Comparison of ENCODE assay signal across 8 cellular contexts in genomic region chr7:5231811-5232484, GRCh38. TPM values are rescaled to one million over a fixed set of nuclear protein-coding genes. Genes with fewer than 3 reads are reported as not detected.
DNase-seq lines count a peak whose midpoint lies in the region; ATAC-seq and TF ChIP-seq lines count a peak whose summit lies in the region.

No MANE protein-coding gene starts in this region.

- H3K9me3 ChIP-seq in uterus = no peaks in the 10 kb centered on the region

- intact Hi-C loops in CD14-positive monocyte (cut with micrococcal nuclease) = no loop called here
- intact Hi-C loops in uterus (cut with DNase I; ENCODE audit: low total_unique reads) = no loop called here

- peaks cover 0 to 2% (median 0%) of the 10 kb centered on the region in 7 donors for H3K9me3 Mint-ChIP-seq in CD14-positive monocyte
- no peaks in the 10 kb centered on the region for H3K9me3 Mint-ChIP-seq in effector memory CD8-positive, alpha-beta T cell

- H3K4me1 Mint-ChIP-seq in CD14-positive monocyte = peaks cover 58% of the 10 kb centered on the region
- peaks cover 0 to 3% of the 10 kb centered on the region in 2 donors for H3K4me1 Mint-ChIP-seq in effector memory CD8-positive, alpha-beta T cell (ENCODE audit: low read depth in 2 of 2)

- no peaks in the 10 kb centered on the region for H3K27me3 Mint-ChIP-seq in CD14-positive monocyte (ENCODE audit: low read depth in 3 of 3)
- H3K27me3 Mint-ChIP-seq in effector memory CD8-positive, alpha-beta T cell = no peaks in the 10 kb centered on the region

- no peak for DNase-seq in CD14-positive monocyte (ENCODE audit: low spot score)
- DNase-seq in effector memory CD8-positive, alpha-beta T cell = no peak
- DNase-seq in NCI-H2227 (lab: John Stamatoyannopoulos, UW; ENCODE audit: unreplicated experiment) = no peak
- DNase-seq in islet precursor cell = no peak
- no peak for DNase-seq in uterus
- no peak for DNase-seq in DMS114 treated with DMSO at 0.1 percent for 48 hours (lab: John Stamatoyannopoulos, UW; ENCODE audit: unreplicated experiment)

- H3K36me3 ChIP-seq in uterus = no peaks in the 10 kb centered on the region

- no peaks in the 10 kb centered on the region for H3K27me3 ChIP-seq in uterus

- no peak for TF ChIP-seq POLR2A in uterus (IDR thresholded peaks at IDR 0.05)

- H3K4me3 ChIP-seq in uterus = no peak overlapping the region

- peak; percentile 63 for ATAC-seq in GM19395 (IDR thresholded peaks at IDR 0.05; ENCODE audit: unreplicated experiment)
- peak; percentile 51 for ATAC-seq in HG03196 (IDR thresholded peaks at IDR 0.05; ENCODE audit: unreplicated experiment)
- peak; percentile 52 for ATAC-seq in effector memory CD8-positive, alpha-beta T cell (replicated peaks)

- H3K27ac ChIP-seq in uterus = no peak overlapping the region

- H3K27ac Mint-ChIP-seq in CD14-positive monocyte = peak overlapping the region; percentile 34 to 95 (median 86)
- H3K27ac Mint-ChIP-seq in effector memory CD8-positive, alpha-beta T cell = peak overlapping the region; percentile 10 to 68

- peak overlapping the region in 1 of 2 donors; percentile 56 for H3K4me3 Mint-ChIP-seq in CD14-positive monocyte
- H3K4me3 Mint-ChIP-seq in effector memory CD8-positive, alpha-beta T cell = peak overlapping the region in 1 of 2 donors; percentile 44

- TF ChIP-seq CTCF in CD14-positive monocyte (IDR thresholded peaks at IDR 0.05) (no peak), uterus (IDR thresholded peaks at IDR 0.05) (no peak)

- peaks cover 61 to 64% of the 10 kb centered on the region in 2 donors for H3K36me3 Mint-ChIP-seq in CD14-positive monocyte
- peaks cover 51% of the 10 kb centered on the region for H3K36me3 Mint-ChIP-seq in effector memory CD8-positive, alpha-beta T cell (ENCODE audit: insufficient read depth)

- H3K4me1 ChIP-seq in uterus = no peaks in the 10 kb centered on the region

RNA-seq across cellular contexts. Expression of gene WIPI2, which starts 41.9 kb away (rescaled TPM):
- polyA plus RNA-seq in CD14-positive monocyte = 10 to 100 TPM; 62.8 to 65.9 TPM
- total RNA-seq in uterus = 10 to 100 TPM; 20.6 to 52.6 (median 41.1) TPM

RNA-seq across cellular contexts. Expression of gene SLC29A4, which starts 50.8 kb away (rescaled TPM):
- polyA plus RNA-seq in CD14-positive monocyte = under 1 TPM; 0.21 to 0.26 TPM
- 1 to 10 TPM in 2 of 4 donors, not detected in 2; 1.8 to 5.0 TPM for total RNA-seq in uterus
